10 cellular contexts compared by ENCODE assay signal in the genomic region with DNA sequence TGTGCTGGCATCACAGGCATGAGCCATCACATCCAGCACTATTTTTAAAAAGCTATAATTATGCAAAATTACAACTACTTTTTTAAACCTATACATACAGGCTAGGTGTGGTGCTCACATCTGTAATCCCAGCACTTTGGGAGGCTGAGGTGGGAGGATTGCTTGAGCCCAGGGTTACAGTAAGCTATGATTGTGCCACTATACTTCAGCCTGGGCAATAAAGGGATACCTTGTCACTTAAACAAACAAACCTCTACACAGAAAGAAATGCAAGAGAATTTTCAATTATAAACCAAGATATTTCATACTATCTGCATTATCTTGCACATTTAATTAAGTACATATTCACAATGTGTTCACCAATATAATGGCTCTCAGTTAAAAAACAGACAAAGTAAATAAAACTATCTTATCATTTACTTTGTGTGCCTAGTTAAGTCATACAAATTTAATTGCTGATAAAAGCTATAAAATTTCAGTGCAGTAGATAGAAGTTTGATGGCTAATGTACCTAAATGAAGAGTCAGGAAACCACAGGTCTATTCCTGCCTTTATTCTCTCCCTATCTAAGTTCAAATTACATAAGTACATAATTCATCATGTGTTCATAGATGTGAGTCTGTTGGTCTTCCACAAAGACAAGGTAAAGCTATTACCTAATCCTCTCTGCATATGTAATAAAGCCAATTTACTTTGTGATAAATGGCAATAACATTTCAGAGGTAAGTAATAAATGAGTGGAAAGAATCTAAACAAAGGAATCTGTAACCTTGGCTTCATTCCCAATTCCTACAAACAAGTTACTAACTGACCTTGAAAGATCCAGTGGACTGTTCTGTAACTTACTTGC. TPM values are rescaled to one million over a fixed set of nuclear protein-coding genes. Genes with fewer than 3 reads are reported as not detected.
DNase-seq lines count a peak whose midpoint lies in the region; ATAC-seq and TF ChIP-seq lines count a peak whose summit lies in the region.
"Had no signal": no experiment of that assay in that cellular context is flagged by ENCODE, and none has a peak within 500 bp of the region (broad histone marks: within the 10 kb centered on the region; RNA-seq: fewer than 3 reads in every experiment).

No MANE protein-coding gene starts in this region.

- H3K27me3 Mint-ChIP-seq in endodermal cell (ENCODE audit: insufficient read depth) = no peaks in the 10 kb centered on the region

- no peak overlapping the region for H3K27ac Mint-ChIP-seq in endodermal cell
- H3K27ac Mint-ChIP-seq: activated CD8-positive, alpha-beta memory T cell treated with anti-CD3 and anti-CD28 coated beads, Interleukin-2, amount 10 ng/mL, durations not matched to agents 7 days and 5 days had no signal

- no peak overlapping the region for H3K9ac ChIP-seq in endodermal cell (ENCODE audit: extremely low read depth, low read length, poor library complexity, severe bottlenecking)

- H3K4me3 Mint-ChIP-seq in endodermal cell = no peak overlapping the region
- H3K4me3 Mint-ChIP-seq: activated CD8-positive, alpha-beta memory T cell treated with anti-CD3 and anti-CD28 coated beads, Interleukin-2, amount 10 ng/mL, durations not matched to agents 7 days and 5 days had no signal

- no peaks in the 10 kb centered on the region for H3K27me3 ChIP-seq in endodermal cell (ENCODE audit: control insufficient read depth, insufficient read depth, low read length, poor library complexity, severe bottlenecking)

- peaks cover 21% of the 10 kb centered on the region for H3K9me3 Mint-ChIP-seq in endodermal cell

- ATAC-seq in GM19452 (IDR thresholded peaks at IDR 0.05; ENCODE audit: unreplicated experiment) = no peak
- ATAC-seq in HG03045 (IDR thresholded peaks at IDR 0.05; ENCODE audit: unreplicated experiment) = no peak
- ATAC-seq: activated CD8-positive, alpha-beta memory T cell treated with anti-CD3 and anti-CD28 coated beads, Interleukin-2, amount 10 ng/mL, durations not matched to agents 7 days and 5 days; esophagus mucosa had no signal

- no peaks in the 10 kb centered on the region for H3K36me3 ChIP-seq in endodermal cell (ENCODE audit: control insufficient read depth, insufficient read depth, low read length)

- H3K4me3 ChIP-seq in endodermal cell (ENCODE audit: low read length) = no peak overlapping the region

- H3K9me3 ChIP-seq in endodermal cell (ENCODE audit: control insufficient read depth, low read length) = peaks cover 28% of the 10 kb centered on the region

- H3K27ac ChIP-seq in endodermal cell (ENCODE audit: low read depth, low read length) = no peak overlapping the region

- H3K36me3 Mint-ChIP-seq in endodermal cell (ENCODE audit: low read depth) = no peaks in the 10 kb centered on the region
- H3K36me3 Mint-ChIP-seq: activated CD8-positive, alpha-beta memory T cell treated with anti-CD3 and anti-CD28 coated beads, Interleukin-2, amount 10 ng/mL, durations not matched to agents 7 days and 5 days had no signal

- DNase-seq in HT1080 (ENCODE audit: low read depth) = peak; percentile 39
- peak; percentile 95 for DNase-seq in NCI-H2107 treated with DMSO at 0.1 percent for 48 hours (lab: John Stamatoyannopoulos, UW; ENCODE audit: unreplicated experiment)
- DNase-seq in amniotic epithelial cell (ENCODE audit: low read depth) = peak; percentile 70
- peak; percentile 75 for DNase-seq in renal cortical epithelial cell (ENCODE audit: low read depth)
- no peak for DNase-seq in endodermal cell
- DNase-seq: activated CD8-positive, alpha-beta memory T cell treated with anti-CD3 and anti-CD28 coated beads, Interleukin-2, amount 10 ng/mL, durations not matched to agents 7 days and 5 days; stimulated activated CD4-positive, alpha-beta T cell treated with anti-CD3 and anti-CD28 coated beads, Interleukin-12 subunit alpha, Interleukin-12 subunit beta, amount 100 ng/mL, for 4 hours had no signal

- peaks cover 19% of the 10 kb centered on the region for H3K4me1 Mint-ChIP-seq in endodermal cell
- H3K4me1 Mint-ChIP-seq: activated CD8-positive, alpha-beta memory T cell treated with anti-CD3 and anti-CD28 coated beads, Interleukin-2, amount 10 ng/mL, durations not matched to agents 7 days and 5 days had no signal

- TF ChIP-seq CTCF in endodermal cell (conservative IDR thresholded peaks at IDR 0.05) = no peak

- no peaks in the 10 kb centered on the region for H3K4me1 ChIP-seq in endodermal cell (ENCODE audit: control insufficient read depth, insufficient read depth, low read length)

RNA-seq across cellular contexts. Expression of a gene that starts 9.0 kb away (rescaled TPM):
- total RNA-seq in HT1080 (2014; rRNA removed; shearing (Covaris generic)) = 58.0 and 67.6 TPM in 2 replicates
- polyA plus RNA-seq in HT1080 (2015; cell fraction: cytosol; rRNA removed) = 46.5 and 61.2 TPM in 2 replicates
- 85.2 and 87.6 TPM in 2 replicates for polyA plus RNA-seq in HT1080 (2015; cell fraction: nucleus; rRNA removed)
- total RNA-seq in renal cortical epithelial cell (76.4 and 126 TPM in 2 replicates), endodermal cell (100 to 1,000 TPM; 121 to 127 TPM)
- polyA plus RNA-seq in endodermal cell (2013, experiment 1 of 2) = 120 TPM
- polyA plus RNA-seq in endodermal cell (2013, experiment 2 of 2) = 141 TPM
